In the genomic region with DNA sequence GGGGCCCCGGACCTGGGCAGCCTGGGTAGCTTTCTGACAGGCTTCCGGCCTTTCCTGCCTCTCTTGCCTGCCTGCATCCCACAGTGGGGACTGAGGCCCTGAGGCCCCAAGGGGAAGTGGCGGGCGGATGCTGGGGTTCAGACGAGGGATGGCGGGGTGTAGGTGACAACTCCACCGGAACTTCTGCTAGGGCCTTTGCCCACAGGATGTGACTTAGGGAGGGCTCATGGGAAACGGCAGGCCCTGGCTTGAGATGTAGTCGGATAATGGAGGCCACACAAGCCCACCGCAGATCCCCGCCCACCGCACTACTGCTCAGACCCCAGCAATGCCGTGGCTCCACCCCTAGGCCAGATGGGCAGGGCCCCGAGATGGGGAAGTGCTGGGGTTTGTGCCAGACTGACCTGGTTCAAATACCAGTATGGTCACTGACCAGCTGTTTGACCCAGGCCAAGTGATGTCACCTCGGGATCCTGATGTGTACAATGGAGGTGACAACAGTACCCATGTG, we compare ENCODE assay signal across 8 cellular contexts. TPM values are rescaled to one million over a fixed set of nuclear protein-coding genes. Genes with fewer than 3 reads are reported as not detected.
DNase-seq lines count a peak whose midpoint lies in the region; ATAC-seq, FAIRE-seq and TF ChIP-seq lines count a peak whose summit lies in the region.

No MANE protein-coding gene starts in this region.

- H3K27ac Mint-ChIP-seq in activated T-cell treated with anti-CD3 and anti-CD28 coated beads, Interleukin-2, amount 50 U/mL, for 72 hours = peak overlapping the region; percentile 96
- H3K27ac Mint-ChIP-seq in stimulated activated naive B cell treated with anti-CD40 and anti-IgM and Interleukin-4, amounts not matched to agents 10 μg/mL and 1 μg/mL and 100 μg/mL, for 72 hours = peak overlapping the region; percentile 98

- peak overlapping the region; percentile 72; the same call in 1 of the 2 replicates for H3K4me2 ChIP-seq in OCI-LY1 (ENCODE audit: low read length)
- H3K4me2 ChIP-seq in HepG2 (ENCODE audit: low read depth, low read length) = no peak overlapping the region

- TF ChIP-seq CTCF in OCI-LY1 (IDR thresholded peaks at IDR 0.05; ENCODE audit: low read length) (no peak), HepG2 (CRISPR knock-in tag; IDR thresholded peaks at IDR 0.05) (no peak)

- H3K4me3 ChIP-seq in OCI-LY1 (ENCODE audit: low read depth, low read length, poor library complexity, severe bottlenecking) (peak overlapping the region; percentile 2), HepG2 (replicated peaks in 1 of 3; ENCODE audit: insufficient read depth in 1 of 3, low read depth in 2 of 3, low read length in 3 of 3) (no peak overlapping the region)

- H3K4me3 Mint-ChIP-seq in activated T-cell treated with anti-CD3 and anti-CD28 coated beads, Interleukin-2, amount 50 U/mL, for 72 hours = peak overlapping the region; percentile 82 to 86
- H3K4me3 Mint-ChIP-seq in stimulated activated naive B cell treated with anti-CD40 and anti-IgM and Interleukin-4, amounts not matched to agents 10 μg/mL and 1 μg/mL and 100 μg/mL, for 72 hours = peak overlapping the region; percentile 69 to 83

- POLR2A ChIA-PET in HepG2 (lab: Yijun Ruan, JAX) = no interaction called here

- 73% methylated on average over 10 of the region's 15 CpGs for WGBS in HepG2 (ENCODE audit: low lambda C conversion rate)

- no peak for TF ChIP-seq RAD21 in HepG2 (CRISPR knock-in tag; IDR thresholded peaks at IDR 0.05)

- peak; percentile 14 to 29 for ATAC-seq in activated T-cell treated with anti-CD3 and anti-CD28 coated beads, Interleukin-2, amount 50 U/mL, for 72 hours (replicated peaks in 1 of 2)
- ATAC-seq in HepG2 (no peak), HG02642 (IDR thresholded peaks at IDR 0.05; ENCODE audit: poor library complexity, unreplicated experiment) (no peak), HG03045 (IDR thresholded peaks at IDR 0.05; ENCODE audit: unreplicated experiment) (no peak)
- peak in 1 of 2 donors; percentile 1 for ATAC-seq in stimulated activated naive B cell treated with anti-CD40 and anti-IgM and Interleukin-4, amounts not matched to agents 10 μg/mL and 1 μg/mL and 100 μg/mL, for 72 hours (replicated peaks)

- H2AFZ ChIP-seq in OCI-LY1 (ENCODE audit: low read length) = no peak overlapping the region
- no peak overlapping the region for H2AFZ ChIP-seq in HepG2 (ENCODE audit: low read length)

- peak overlapping the region; percentile 25; the same call in 1 of the 2 replicates for H3K9ac ChIP-seq in OCI-LY1 (ENCODE audit: low read length)
- no peak overlapping the region for H3K9ac ChIP-seq in HepG2 (ENCODE audit: insufficient read depth, low read depth, low read length)

- no peaks in the 10 kb centered on the region for H4K20me1 ChIP-seq in OCI-LY1 (ENCODE audit: insufficient read depth, low read length)
- peaks cover 17% of the 10 kb centered on the region for H4K20me1 ChIP-seq in HepG2 (ENCODE audit: insufficient read depth, low read length)

- 0 out of 2 replicates have a peak, but pooled peaks cover 4% of the 10 kb centered on the region for H3F3A ChIP-seq in OCI-LY1 (ENCODE audit: insufficient read depth, low read length)

- H3K79me2 ChIP-seq in OCI-LY1 (ENCODE audit: insufficient read depth, low read length) = peaks cover 10% of the 10 kb centered on the region; the same call in 1 of the 2 replicates
- peaks cover 19% of the 10 kb centered on the region for H3K79me2 ChIP-seq in HepG2 (ENCODE audit: insufficient read depth, low read length)

- intact Hi-C loops in HepG2 (cut with micrococcal nuclease; ENCODE audit: unreplicated experiment) = no loop called here

- in situ Hi-C loops in HepG2 (cut with HindIII; ENCODE audit: extremely low pct_ligation_motif_present, low pct_unique_long_range_greater_than_20kb) = loop anchor here (5.0 kb wide), 1 partner anchor 46 kb away; a partner anchor contains a TSS

- H3K9me2 ChIP-seq in OCI-LY1 (ENCODE audit: low read depth, low read length) = no peaks in the 10 kb centered on the region

- H3K36me3 ChIP-seq in OCI-LY1 (ENCODE audit: insufficient read depth, low read length) = peaks cover 22% of the 10 kb centered on the region
- H3K36me3 ChIP-seq in HepG2 (replicated peaks in 1 of 2; ENCODE audit: control insufficient read depth in 1 of 2, insufficient read depth in 2 of 2, low read length in 2 of 2) = peaks cover 9 to 11% of the 10 kb centered on the region in 2 experiments

- DNase-seq in activated T-cell treated with anti-CD3 and anti-CD28 coated beads, Interleukin-2, amount 50 U/mL, for 72 hours = peak; percentile 82 to 85
- no peak for DNase-seq in HepG2 (ENCODE audit: low spot score)
- DNase-seq in stimulated activated naive B cell treated with anti-CD40 and anti-IgM and Interleukin-4, amounts not matched to agents 10 μg/mL and 1 μg/mL and 100 μg/mL, for 72 hours = peak; percentile 57
- DNase-seq in inferior parietal cortex (ENCODE audit: extremely low spot score) = no peak
- DNase-seq in NCI-H187 (lab: John Stamatoyannopoulos, UW) = no peak

- H3K27me3 Mint-ChIP-seq in activated T-cell treated with anti-CD3 and anti-CD28 coated beads, Interleukin-2, amount 50 U/mL, for 72 hours (ENCODE audit: low read depth) = no peaks in the 10 kb centered on the region
- H3K27me3 Mint-ChIP-seq in stimulated activated naive B cell treated with anti-CD40 and anti-IgM and Interleukin-4, amounts not matched to agents 10 μg/mL and 1 μg/mL and 100 μg/mL, for 72 hours = no peaks in the 10 kb centered on the region

- peaks cover 10 to 18% of the 10 kb centered on the region in 2 donors for H3K36me3 Mint-ChIP-seq in activated T-cell treated with anti-CD3 and anti-CD28 coated beads, Interleukin-2, amount 50 U/mL, for 72 hours (ENCODE audit: insufficient read depth in 2 of 2)
- H3K36me3 Mint-ChIP-seq in stimulated activated naive B cell treated with anti-CD40 and anti-IgM and Interleukin-4, amounts not matched to agents 10 μg/mL and 1 μg/mL and 100 μg/mL, for 72 hours = peaks cover 16 to 23% of the 10 kb centered on the region in 2 donors

- FAIRE-seq in HepG2 (lab: Jason Lieb, UNC) = no peak

- CTCF ChIA-PET in HepG2 (lab: Yijun Ruan, JAX; ENCODE audit: low intra/inter-chr PET ratio, low total read pairs) = no interaction called here

- H3K4me1 Mint-ChIP-seq in activated T-cell treated with anti-CD3 and anti-CD28 coated beads, Interleukin-2, amount 50 U/mL, for 72 hours (ENCODE audit: low read depth) = peaks cover 75% of the 10 kb centered on the region
- peaks cover 39 to 71% of the 10 kb centered on the region in 2 donors for H3K4me1 Mint-ChIP-seq in stimulated activated naive B cell treated with anti-CD40 and anti-IgM and Interleukin-4, amounts not matched to agents 10 μg/mL and 1 μg/mL and 100 μg/mL, for 72 hours

- H3K9me3 ChIP-seq in OCI-LY1 (ENCODE audit: low read length) (no peaks in the 10 kb centered on the region), HepG2 (ENCODE audit: low read length) (no peaks in the 10 kb centered on the region)

- no peaks in the 10 kb centered on the region for H3K9me3 Mint-ChIP-seq in activated T-cell treated with anti-CD3 and anti-CD28 coated beads, Interleukin-2, amount 50 U/mL, for 72 hours
- H3K9me3 Mint-ChIP-seq in stimulated activated naive B cell treated with anti-CD40 and anti-IgM and Interleukin-4, amounts not matched to agents 10 μg/mL and 1 μg/mL and 100 μg/mL, for 72 hours = no peaks in the 10 kb centered on the region

- peaks cover 65% of the 10 kb centered on the region for H3K4me1 ChIP-seq in OCI-LY1 (ENCODE audit: insufficient read depth, low read length, severe bottlenecking)
- H3K4me1 ChIP-seq in HepG2 (ENCODE audit: insufficient read depth, low read length) = peaks cover 43% of the 10 kb centered on the region

- H3K27me3 ChIP-seq in OCI-LY1 (ENCODE audit: insufficient read depth, low read length) = no peaks in the 10 kb centered on the region
- peaks cover 1 to 29% of the 10 kb centered on the region in 2 experiments; a peak in 2 of 5 replicates for H3K27me3 ChIP-seq in HepG2 (ENCODE audit: control insufficient read depth in 1 of 2, insufficient read depth in 2 of 2, low read length in 2 of 2)

- H3K27ac ChIP-seq in OCI-LY1 (ENCODE audit: low read depth, low read length, poor library complexity, severe bottlenecking) (peak overlapping the region; percentile 85), HepG2 (ENCODE audit: extremely low read length, insufficient read depth, low read length) (no peak overlapping the region)

- no peak for TF ChIP-seq POLR2A in HepG2 (IDR thresholded peaks at IDR 0.05; ENCODE audit: insufficient read depth in 1 of 2, low read depth in 2 of 2, low read length in 2 of 2)

- TF ChIP-seq EP300 in HepG2 (IDR thresholded peaks at IDR 0.05; ENCODE audit: low read depth in 2 of 2, low read length in 2 of 2) = no peak
- TF ChIP-seq EP300 in HepG2 (CRISPR knock-in tag; IDR thresholded peaks at IDR 0.05; ENCODE audit: borderline replicate concordance) = no peak

- BruUV-seq in HepG2 (replicated peaks; lab: Mats Ljungman, UMichigan) = no TSS peak

RNA-seq across cellular contexts. Expression of a gene that starts 2.7 kb away (rescaled TPM):
- total RNA-seq in activated T-cell treated with anti-CD3 and anti-CD28 coated beads, Interleukin-2, amount 50 U/mL, for 72 hours = 100 to 1,000 TPM in 1 of 2 donors, 10 to 100 TPM in 1; 99.4 to 105 TPM
- 16.8 TPM in 2 replicates for total RNA-seq in HepG2 (2016; rRNA removed; fragmentation: Illumina TruSeq; extraction: Trizol)
- 5.3 and 6.3 TPM in 2 replicates for total RNA-seq in HepG2 (2016; cell fraction: cytosol; rRNA removed; fragmentation: Illumina TruSeq; extraction: Trizol; ENCODE audit: low read depth)
- total RNA-seq in HepG2 (2016; cell fraction: insoluble cytoplasmic fraction; rRNA removed; fragmentation: Illumina TruSeq; extraction: Trizol) = 14.3 and 15.5 TPM in 2 replicates
- total RNA-seq in HepG2 (2016; cell fraction: membrane; rRNA removed; fragmentation: Illumina TruSeq; extraction: Trizol) = 13.1 and 13.7 TPM in 2 replicates
- total RNA-seq in HepG2 (2016; cell fraction: nucleus; rRNA removed; fragmentation: Illumina TruSeq; extraction: Trizol) = 13.7 and 14.2 TPM in 2 replicates
- 21.5 and 26.1 TPM in 2 replicates for polyA plus RNA-seq in HepG2 (2011; rRNA removed)
- polyA plus RNA-seq in HepG2 (2011; cell fraction: cytosol; rRNA removed) = 16.1 and 24.8 TPM in 2 replicates
- polyA plus RNA-seq in HepG2 (2011; cell fraction: nucleus; rRNA removed) = 85.3 and 97.2 TPM in 2 replicates
- 18.5 and 23.5 TPM in 2 replicates for polyA plus RNA-seq in HepG2 (2012)
- polyA plus RNA-seq in HepG2 (2016; cell fraction: cytosol; fragmentation: Illumina TruSeq; extraction: Trizol; ENCODE audit: low read depth) = 7.2 and 7.8 TPM in 2 replicates
- 21.4 and 33.5 TPM in 2 replicates for polyA plus RNA-seq in HepG2 (2016; cell fraction: insoluble cytoplasmic fraction; fragmentation: Illumina TruSeq; extraction: Trizol; ENCODE audit: low read depth)
- 10.9 and 12.8 TPM in 2 replicates for polyA plus RNA-seq in HepG2 (2016; cell fraction: membrane; fragmentation: Illumina TruSeq; extraction: Trizol; ENCODE audit: low read depth)
- 35.3 and 35.6 TPM in 2 replicates for polyA plus RNA-seq in HepG2 (2016; cell fraction: nucleus; fragmentation: Illumina TruSeq; extraction: Trizol; ENCODE audit: insufficient read depth, low read depth)
- polyA minus RNA-seq in HepG2 (2011; rRNA and poly(A)+ RNA removed; ENCODE audit: low replicate concordance) = 47.9 and 105 TPM in 2 replicates
- polyA minus RNA-seq in HepG2 (2011; cell fraction: cytosol; rRNA and poly(A)+ RNA removed) = 13.9 and 18.8 TPM in 2 replicates
- 27.6 and 29.4 TPM in 2 replicates for polyA minus RNA-seq in HepG2 (2011; cell fraction: nucleus; rRNA and poly(A)+ RNA removed)

RNA-seq across cellular contexts. Expression of a gene that starts 4.7 kb away (rescaled TPM):
- total RNA-seq in activated T-cell treated with anti-CD3 and anti-CD28 coated beads, Interleukin-2, amount 50 U/mL, for 72 hours = 10 to 100 TPM; 59.5 to 65.8 TPM
- not detected in 2 replicates for total RNA-seq in HepG2 (2016; rRNA removed; fragmentation: Illumina TruSeq; extraction: Trizol)
- not detected in 2 replicates for total RNA-seq in HepG2 (2016; cell fraction: cytosol; rRNA removed; fragmentation: Illumina TruSeq; extraction: Trizol; ENCODE audit: low read depth)
- total RNA-seq in HepG2 (2016; cell fraction: insoluble cytoplasmic fraction; rRNA removed; fragmentation: Illumina TruSeq; extraction: Trizol) = not detected in 2 replicates
- not detected in 2 replicates for total RNA-seq in HepG2 (2016; cell fraction: membrane; rRNA removed; fragmentation: Illumina TruSeq; extraction: Trizol)
- total RNA-seq in HepG2 (2016; cell fraction: nucleus; rRNA removed; fragmentation: Illumina TruSeq; extraction: Trizol) = not detected in 2 replicates
- polyA plus RNA-seq in HepG2 (2011; rRNA removed) = not detected in 2 replicates
- polyA plus RNA-seq in HepG2 (2011; cell fraction: cytosol; rRNA removed) = 0.03 TPM in 1 of 2 replicates, not detected in the other
- polyA plus RNA-seq in HepG2 (2011; cell fraction: nucleus; rRNA removed) = not detected in 2 replicates
- polyA plus RNA-seq in HepG2 (2012) = 0.19 TPM in 1 of 2 replicates, not detected in the other
- not detected in 2 replicates for polyA plus RNA-seq in HepG2 (2016; cell fraction: cytosol; fragmentation: Illumina TruSeq; extraction: Trizol; ENCODE audit: low read depth)
- not detected in 2 replicates for polyA plus RNA-seq in HepG2 (2016; cell fraction: insoluble cytoplasmic fraction; fragmentation: Illumina TruSeq; extraction: Trizol; ENCODE audit: low read depth)
- not detected in 2 replicates for polyA plus RNA-seq in HepG2 (2016; cell fraction: membrane; fragmentation: Illumina TruSeq; extraction: Trizol; ENCODE audit: low read depth)
- not detected in 2 replicates for polyA plus RNA-seq in HepG2 (2016; cell fraction: nucleus; fragmentation: Illumina TruSeq; extraction: Trizol; ENCODE audit: insufficient read depth, low read depth)
- 0.20 and 0.84 TPM in 2 replicates for polyA minus RNA-seq in HepG2 (2011; rRNA and poly(A)+ RNA removed; ENCODE audit: low replicate concordance)
- not detected in 2 replicates for polyA minus RNA-seq in HepG2 (2011; cell fraction: cytosol; rRNA and poly(A)+ RNA removed)
- not detected in 2 replicates for polyA minus RNA-seq in HepG2 (2011; cell fraction: nucleus; rRNA and poly(A)+ RNA removed)

RNA-seq across cellular contexts. Expression of a gene that starts 19.5 kb away (rescaled TPM):
- 10 to 100 TPM; 53.4 to 57.6 TPM for total RNA-seq in activated T-cell treated with anti-CD3 and anti-CD28 coated beads, Interleukin-2, amount 50 U/mL, for 72 hours
- 20.3 and 35.6 TPM in 2 replicates for total RNA-seq in HepG2 (2016; rRNA removed; fragmentation: Illumina TruSeq; extraction: Trizol)
- total RNA-seq in HepG2 (2016; cell fraction: cytosol; rRNA removed; fragmentation: Illumina TruSeq; extraction: Trizol; ENCODE audit: low read depth) = 7.4 and 10.3 TPM in 2 replicates
- total RNA-seq in HepG2 (2016; cell fraction: insoluble cytoplasmic fraction; rRNA removed; fragmentation: Illumina TruSeq; extraction: Trizol) = 18.5 and 37.2 TPM in 2 replicates
- 18.1 and 18.9 TPM in 2 replicates for total RNA-seq in HepG2 (2016; cell fraction: membrane; rRNA removed; fragmentation: Illumina TruSeq; extraction: Trizol)
- total RNA-seq in HepG2 (2016; cell fraction: nucleus; rRNA removed; fragmentation: Illumina TruSeq; extraction: Trizol) = 26.8 and 31.7 TPM in 2 replicates
- 36.8 and 41.3 TPM in 2 replicates for polyA plus RNA-seq in HepG2 (2011; rRNA removed)
- polyA plus RNA-seq in HepG2 (2011; cell fraction: cytosol; rRNA removed) = 20.2 and 34.2 TPM in 2 replicates
- polyA plus RNA-seq in HepG2 (2011; cell fraction: nucleus; rRNA removed) = 102 and 128 TPM in 2 replicates
- 16.9 and 23.2 TPM in 2 replicates for polyA plus RNA-seq in HepG2 (2012)
- 8.3 and 9.4 TPM in 2 replicates for polyA plus RNA-seq in HepG2 (2016; cell fraction: cytosol; fragmentation: Illumina TruSeq; extraction: Trizol; ENCODE audit: low read depth)
- polyA plus RNA-seq in HepG2 (2016; cell fraction: insoluble cytoplasmic fraction; fragmentation: Illumina TruSeq; extraction: Trizol; ENCODE audit: low read depth) = 21.4 and 32.6 TPM in 2 replicates
- 12.8 and 13.0 TPM in 2 replicates for polyA plus RNA-seq in HepG2 (2016; cell fraction: membrane; fragmentation: Illumina TruSeq; extraction: Trizol; ENCODE audit: low read depth)
- polyA plus RNA-seq in HepG2 (2016; cell fraction: nucleus; fragmentation: Illumina TruSeq; extraction: Trizol; ENCODE audit: insufficient read depth, low read depth) = 68.3 and 83.1 TPM in 2 replicates
- polyA minus RNA-seq in HepG2 (2011; rRNA and poly(A)+ RNA removed; ENCODE audit: low replicate concordance) = 71.8 and 195 TPM in 2 replicates
- polyA minus RNA-seq in HepG2 (2011; cell fraction: cytosol; rRNA and poly(A)+ RNA removed) = 13.5 and 19.9 TPM in 2 replicates
- 25.4 and 26.6 TPM in 2 replicates for polyA minus RNA-seq in HepG2 (2011; cell fraction: nucleus; rRNA and poly(A)+ RNA removed)

RNA-seq across cellular contexts. Expression of a gene that starts 48.1 kb away (rescaled TPM):
- total RNA-seq in activated T-cell treated with anti-CD3 and anti-CD28 coated beads, Interleukin-2, amount 50 U/mL, for 72 hours = 10 to 100 TPM; 12.5 to 16.4 TPM
- 5.5 and 7.2 TPM in 2 replicates for total RNA-seq in HepG2 (2016; rRNA removed; fragmentation: Illumina TruSeq; extraction: Trizol)
- 5.2 and 7.3 TPM in 2 replicates for total RNA-seq in HepG2 (2016; cell fraction: cytosol; rRNA removed; fragmentation: Illumina TruSeq; extraction: Trizol; ENCODE audit: low read depth)
- 4.5 and 7.9 TPM in 2 replicates for total RNA-seq in HepG2 (2016; cell fraction: insoluble cytoplasmic fraction; rRNA removed; fragmentation: Illumina TruSeq; extraction: Trizol)
- 7.9 and 11.8 TPM in 2 replicates for total RNA-seq in HepG2 (2016; cell fraction: membrane; rRNA removed; fragmentation: Illumina TruSeq; extraction: Trizol)
- total RNA-seq in HepG2 (2016; cell fraction: nucleus; rRNA removed; fragmentation: Illumina TruSeq; extraction: Trizol) = 6.0 and 8.4 TPM in 2 replicates
- polyA plus RNA-seq in HepG2 (2011; rRNA removed) = 3.5 and 4.9 TPM in 2 replicates
- 3.9 and 7.0 TPM in 2 replicates for polyA plus RNA-seq in HepG2 (2011; cell fraction: cytosol; rRNA removed)
- 10.9 and 13.2 TPM in 2 replicates for polyA plus RNA-seq in HepG2 (2011; cell fraction: nucleus; rRNA removed)
- 3.9 and 5.6 TPM in 2 replicates for polyA plus RNA-seq in HepG2 (2012)
- polyA plus RNA-seq in HepG2 (2016; cell fraction: cytosol; fragmentation: Illumina TruSeq; extraction: Trizol; ENCODE audit: low read depth) = 7.5 and 14.0 TPM in 2 replicates
- polyA plus RNA-seq in HepG2 (2016; cell fraction: insoluble cytoplasmic fraction; fragmentation: Illumina TruSeq; extraction: Trizol; ENCODE audit: low read depth) = 8.1 and 8.2 TPM in 2 replicates
- polyA plus RNA-seq in HepG2 (2016; cell fraction: membrane; fragmentation: Illumina TruSeq; extraction: Trizol; ENCODE audit: low read depth) = 13.5 and 15.3 TPM in 2 replicates
- polyA plus RNA-seq in HepG2 (2016; cell fraction: nucleus; fragmentation: Illumina TruSeq; extraction: Trizol; ENCODE audit: insufficient read depth, low read depth) = 15.9 and 17.9 TPM in 2 replicates
- polyA minus RNA-seq in HepG2 (2011; rRNA and poly(A)+ RNA removed; ENCODE audit: low replicate concordance) = 5.5 and 15.6 TPM in 2 replicates
- 3.2 and 3.6 TPM in 2 replicates for polyA minus RNA-seq in HepG2 (2011; cell fraction: cytosol; rRNA and poly(A)+ RNA removed)
- 2.4 and 3.0 TPM in 2 replicates for polyA minus RNA-seq in HepG2 (2011; cell fraction: nucleus; rRNA and poly(A)+ RNA removed)

Comparison
In these comparisons a context has a peak if more than half of its experiments do, and no peak if none do; other contexts are left out.
1. ATAC-seq: peak in activated T-cell treated with anti-CD3 and anti-CD28 coated beads, Interleukin-2, amount 50 U/mL, for 72 hours (2 of 2); none in HepG2 (single experiment), HG02642 (single experiment) and HG03045 (single experiment).
2. DNase-seq: peak in activated T-cell treated with anti-CD3 and anti-CD28 coated beads, Interleukin-2, amount 50 U/mL, for 72 hours (2 of 2) and stimulated activated naive B cell treated with anti-CD40 and anti-IgM and Interleukin-4, amounts not matched to agents 10 μg/mL and 1 μg/mL and 100 μg/mL, for 72 hours (single experiment); none in HepG2 (single experiment), inferior parietal cortex (single experiment) and NCI-H187 (0 of 2).
3. RNA of a gene that starts 4.7 kb away (total RNA-seq): 59.5 to 65.8 TPM in activated T-cell treated with anti-CD3 and anti-CD28 coated beads, Interleukin-2, amount 50 U/mL, for 72 hours; not detected in HepG2; every median in the first group is over 10 times any median in the second.